8 cellular contexts compared by ENCODE assay signal in the genomic region with DNA sequence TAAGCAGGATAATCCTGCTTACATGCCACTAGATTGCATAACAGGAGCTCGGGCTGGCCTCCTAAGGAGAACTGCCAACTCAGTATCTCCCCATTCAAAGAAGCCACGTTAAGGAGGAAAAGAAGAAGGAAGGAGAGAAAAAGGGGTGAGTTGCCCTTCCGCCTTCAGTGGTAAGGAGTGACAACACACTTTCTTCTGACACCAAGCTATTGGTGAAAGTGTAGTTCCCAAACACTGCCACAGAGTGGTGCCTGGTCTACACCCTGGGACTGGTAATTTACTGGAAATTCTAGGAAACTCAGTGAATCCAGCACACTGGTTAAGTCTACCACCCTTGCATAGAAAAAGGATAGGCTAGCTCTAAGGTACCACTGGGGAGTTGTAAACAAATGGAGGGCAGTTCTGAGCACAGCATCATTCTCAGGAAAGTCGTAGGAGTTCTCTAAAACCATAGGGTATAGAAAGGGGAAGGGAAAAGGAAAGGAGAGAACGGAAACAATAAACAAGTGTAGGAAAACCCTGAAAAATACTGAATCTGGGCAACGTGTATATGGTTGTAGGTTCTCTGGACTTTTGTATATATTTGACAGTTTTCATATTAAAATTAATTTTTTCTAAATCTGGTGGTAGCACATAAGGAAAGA. TPM values are rescaled to one million over a fixed set of nuclear protein-coding genes. Genes with fewer than 3 reads are reported as not detected.
DNase-seq lines count a peak whose midpoint lies in the region; ATAC-seq, FAIRE-seq and TF ChIP-seq lines count a peak whose summit lies in the region.

No MANE protein-coding gene starts in this region.

- no peak overlapping the region for H3K4me3 Mint-ChIP-seq in activated CD4-positive, alpha-beta memory T cell treated with anti-CD3 and anti-CD28 coated beads for 36 hours

- H3K4me3 ChIP-seq in endothelial cell of umbilical vein (replicated peaks in 1 of 3; ENCODE audit: insufficient read depth in 1 of 3, low read depth in 1 of 3, low read length in 3 of 3) (no peak overlapping the region), testis (no peak overlapping the region)

- TF ChIP-seq CTCF in C4-2B (conservative IDR thresholded peaks at IDR 0.05) (peak; percentile 89), endothelial cell of umbilical vein (IDR thresholded peaks at IDR 0.05; ENCODE audit: extremely low read depth in 1 of 2, insufficient read depth in 1 of 2, low read depth in 1 of 2, low read length in 2 of 2) (peak; percentile 78 to 86), testis (IDR thresholded peaks at IDR 0.05) (peak; percentile 59 to 76 (median 63))

- peak; percentile 7 to 71 for DNase-seq in NCI-H526 (lab: John Stamatoyannopoulos, UW)
- DNase-seq in activated CD4-positive, alpha-beta memory T cell treated with anti-CD3 and anti-CD28 coated beads for 36 hours = peak; percentile 66
- peak; percentile 88 for DNase-seq in endothelial cell of umbilical vein (ENCODE audit: low read depth, low spot score)
- peak; percentile 76 for DNase-seq in myocyte (ENCODE audit: low read depth)
- peak; percentile 71 for DNase-seq in testis

- H3K4me1 Mint-ChIP-seq in activated CD4-positive, alpha-beta memory T cell treated with anti-CD3 and anti-CD28 coated beads for 36 hours (ENCODE audit: low read depth) = peaks cover 2% of the 10 kb centered on the region

- no peaks in the 10 kb centered on the region for H3K9me3 ChIP-seq in endothelial cell of umbilical vein (replicated peaks; ENCODE audit: control insufficient read depth, insufficient read depth, low read length)
- no peaks in the 10 kb centered on the region for H3K9me3 ChIP-seq in testis

- H3K36me3 ChIP-seq in endothelial cell of umbilical vein (ENCODE audit: control insufficient read depth in 2 of 2, extremely low read depth in 1 of 2, insufficient read depth in 2 of 2, low read length in 2 of 2) = no peaks in the 10 kb centered on the region
- no peaks in the 10 kb centered on the region for H3K36me3 ChIP-seq in testis (ENCODE audit: low read depth, missing control alignments)

- intact Hi-C loops in activated CD4-positive, alpha-beta memory T cell treated with anti-CD3 and anti-CD28 coated beads for 36 hours (cut with micrococcal nuclease) = loop anchor here (1.0 to 5.0 kb wide), 4 partner anchors 114 to 607 kb away; no protein-coding TSS in a partner anchor
- intact Hi-C loops in endothelial cell of umbilical vein (cut with micrococcal nuclease) (loop anchor here (1.0 to 2.0 kb wide), 4 partner anchors 58 to 155 kb away; no protein-coding TSS in a partner anchor), testis (cut with DNase I; ENCODE audit: low total_unique reads) (no loop called here)

- H3K9me3 Mint-ChIP-seq in activated CD4-positive, alpha-beta memory T cell treated with anti-CD3 and anti-CD28 coated beads for 36 hours = no peaks in the 10 kb centered on the region

- no peaks in the 10 kb centered on the region for H4K20me1 ChIP-seq in endothelial cell of umbilical vein (replicated peaks; ENCODE audit: control insufficient read depth, extremely low read depth, insufficient read depth, low read length)

- no peaks in the 10 kb centered on the region for H3K36me3 Mint-ChIP-seq in activated CD4-positive, alpha-beta memory T cell treated with anti-CD3 and anti-CD28 coated beads for 36 hours

- BruUV-seq in endothelial cell of umbilical vein (replicated peaks; lab: Mats Ljungman, UMichigan) = no TSS peak

- H3K27me3 Mint-ChIP-seq in activated CD4-positive, alpha-beta memory T cell treated with anti-CD3 and anti-CD28 coated beads for 36 hours = no peaks in the 10 kb centered on the region

- TF ChIP-seq POLR2A in endothelial cell of umbilical vein (IDR thresholded peaks at IDR 0.05; ENCODE audit: low read depth, low read length) (peak; percentile 27), testis (IDR thresholded peaks at IDR 0.05) (no peak)

- no peak overlapping the region for H3K27ac ChIP-seq in C4-2B
- no peak overlapping the region for H3K27ac ChIP-seq in endothelial cell of umbilical vein (ENCODE audit: insufficient read depth, low read depth, low read length)
- H3K27ac ChIP-seq in testis = no peak overlapping the region

- H3K27me3 ChIP-seq in endothelial cell of umbilical vein (ENCODE audit: control insufficient read depth in 2 of 2, insufficient read depth in 2 of 2, low read length in 2 of 2) = no peaks in the 10 kb centered on the region
- H3K27me3 ChIP-seq in testis = no peaks in the 10 kb centered on the region

- H3K4me1 ChIP-seq in endothelial cell of umbilical vein (ENCODE audit: control insufficient read depth, extremely low read depth, insufficient read depth, low read length) (peaks cover 10% of the 10 kb centered on the region), testis (no peaks in the 10 kb centered on the region)

- no peak overlapping the region for H2AFZ ChIP-seq in endothelial cell of umbilical vein (ENCODE audit: low read depth, low read length)

- H3K27ac Mint-ChIP-seq in activated CD4-positive, alpha-beta memory T cell treated with anti-CD3 and anti-CD28 coated beads for 36 hours = no peak overlapping the region

- peak; percentile 91 for ATAC-seq in GM18907 (IDR thresholded peaks at IDR 0.05; ENCODE audit: unreplicated experiment)
- ATAC-seq in HG03139 (IDR thresholded peaks at IDR 0.05; ENCODE audit: unreplicated experiment) = peak; percentile 73

- dilution Hi-C loops in endothelial cell of umbilical vein (cut with MboI; ENCODE audit: extremely low pct_ligation_motif_present, low sequenced_read_pairs) = no loop called here

- peaks cover 4% of the 10 kb centered on the region for H3K9me1 ChIP-seq in endothelial cell of umbilical vein (replicated peaks; ENCODE audit: control insufficient read depth, extremely low read depth, insufficient read depth, low read length)

- POLR2A ChIA-PET in activated CD4-positive, alpha-beta memory T cell treated with anti-CD3 and anti-CD28 coated beads for 36 hours (lab: Charles Lee) = interaction anchor here (0.7 kb wide), 1 partner anchor 57 kb away, joined by 3 read pairs; no protein-coding TSS in a partner anchor
- POLR2A ChIA-PET in endothelial cell of umbilical vein (lab: Charles Lee) = interaction anchor here (1.6 kb wide), 1 partner anchor 155 kb away, joined by 8 read pairs; no protein-coding TSS in a partner anchor

- no peak overlapping the region for H3K9ac ChIP-seq in endothelial cell of umbilical vein (replicated peaks; ENCODE audit: extremely low read depth, insufficient read depth, low read length)

- no peak overlapping the region for H3K4me2 ChIP-seq in endothelial cell of umbilical vein (ENCODE audit: insufficient read depth, low read length)

- WGBS in testis, 2 donors = 51 to 56% methylated on average over 6 of the region's 6 CpGs

- peaks cover 91% of the 10 kb centered on the region for H3K79me2 ChIP-seq in endothelial cell of umbilical vein (ENCODE audit: control insufficient read depth, insufficient read depth, low read length)

- peak; percentile 78 for FAIRE-seq in endothelial cell of umbilical vein (lab: Jason Lieb, UNC)

- CTCF ChIA-PET in activated CD4-positive, alpha-beta memory T cell treated with anti-CD3 and anti-CD28 coated beads for 36 hours (lab: Charles Lee) = interaction anchor here (0.6 to 7.2 kb wide), 29 partner anchors 8 to 608 kb away, joined by 3 to 147 read pairs (median 4); partner anchors contain the start of gene PSMA1
- CTCF ChIA-PET in endothelial cell of umbilical vein (lab: Charles Lee) = interaction anchor here (0.5 to 9.4 kb wide), 57 partner anchors 8 to 222 kb away, joined by 3 to 514 read pairs (median 5); no protein-coding TSS in a partner anchor

TF ChIP-seq in endothelial cell of umbilical vein, 7 proteins besides CTCF, POLR2A, EP300 and RAD21:
- TF ChIP-seq FOS (IDR thresholded peaks at IDR 0.05; ENCODE audit: borderline replicate concordance, insufficient read depth, low read length) = no peak
- TF ChIP-seq POLR2AphosphoS5 (IDR thresholded peaks at IDR 0.05; ENCODE audit: insufficient read depth, low read depth, low read length) = no peak
- TF ChIP-seq GATA2 (IDR thresholded peaks at IDR 0.05; ENCODE audit: insufficient read depth, insufficient read length, low read depth, low read length) = no peak
- TF ChIP-seq MAX (IDR thresholded peaks at IDR 0.05; ENCODE audit: insufficient read depth, insufficient read length) = no peak
- no peak for TF ChIP-seq EZH2 (IDR thresholded peaks at IDR 0.05; ENCODE audit: borderline replicate concordance, low read depth, low read length, severe bottlenecking)
- TF ChIP-seq JUN (IDR thresholded peaks at IDR 0.05; ENCODE audit: borderline replicate concordance, insufficient read depth, insufficient read length, low read depth) = no peak
- no peak for TF ChIP-seq MYC (IDR thresholded peaks at IDR 0.05; ENCODE audit: low read depth, low read length)

RNA-seq across cellular contexts. Expression of gene RRAS2, which starts 58.2 kb away (rescaled TPM):
- 10 to 100 TPM; 37.7 to 39.5 TPM for total RNA-seq in activated CD4-positive, alpha-beta memory T cell treated with anti-CD3 and anti-CD28 coated beads for 36 hours
- total RNA-seq in endothelial cell of umbilical vein (80.5 and 84.4 TPM in 2 replicates), myocyte (108 and 113 TPM in 2 replicates), testis (10 to 100 TPM; 57.4 to 62.6 TPM)
- polyA plus RNA-seq in endothelial cell of umbilical vein (26.6 and 30.1 TPM in 2 replicates), testis (ENCODE audit: insufficient read depth, low read depth, low replicate concordance) (37.3 TPM)
- 36.3 and 39.5 TPM in 2 replicates for polyA plus RNA-seq in endothelial cell of umbilical vein (2011; cell fraction: cytosol; rRNA removed)
- polyA plus RNA-seq in endothelial cell of umbilical vein (2011; cell fraction: nucleus; rRNA removed) = 17.3 and 23.7 TPM in 2 replicates
- 83.6 and 104 TPM in 2 replicates for polyA plus RNA-seq in endothelial cell of umbilical vein (2012)
- polyA minus RNA-seq in endothelial cell of umbilical vein = 20.3 and 22.2 TPM in 2 replicates
- 23.4 TPM for polyA minus RNA-seq in endothelial cell of umbilical vein (2011; cell fraction: cytosol; rRNA and poly(A)+ RNA removed)
- 25.1 and 26.7 TPM in 2 replicates for polyA minus RNA-seq in endothelial cell of umbilical vein (2011; cell fraction: nucleus; rRNA and poly(A)+ RNA removed)
- 67.0 TPM for polyA plus RNA-seq in myocyte (2012)
